18 cellular contexts compared by ENCODE assay signal in the genomic region with DNA sequence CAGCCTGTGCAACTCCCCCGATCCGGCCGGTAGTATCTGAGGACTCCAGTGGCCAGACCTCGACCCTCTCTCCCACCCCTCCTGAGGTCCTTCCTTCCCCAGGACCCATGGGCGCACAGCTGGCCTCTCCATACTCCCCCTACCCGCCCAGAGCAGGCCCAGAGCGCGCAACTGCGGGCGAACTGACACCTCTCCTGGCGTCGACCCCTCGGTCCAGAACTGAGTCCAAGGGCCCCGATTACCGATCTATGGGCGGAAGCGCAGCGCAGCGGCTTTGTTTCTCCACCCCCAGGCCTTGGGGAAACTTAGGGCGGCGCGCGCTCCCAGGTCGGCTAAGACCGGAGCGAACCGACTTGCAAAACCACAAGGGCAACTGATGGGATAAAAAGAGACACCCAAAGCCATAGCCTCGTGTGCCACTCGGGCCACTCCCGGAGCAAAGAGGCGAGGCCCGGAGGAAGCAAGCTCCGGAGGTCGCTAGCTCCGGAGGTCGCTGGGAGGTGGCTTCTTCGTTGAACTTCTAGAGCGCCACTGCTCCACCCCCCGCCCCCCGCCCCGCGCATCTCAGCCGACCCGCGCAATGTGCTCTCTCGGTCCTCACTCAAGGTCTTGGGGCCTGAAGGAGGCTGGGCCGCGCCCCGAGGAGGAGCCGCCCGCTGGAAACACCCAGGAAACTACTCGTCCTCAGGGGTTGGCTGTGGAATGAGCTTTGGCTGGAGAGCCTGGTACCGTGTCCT. TPM values are rescaled to one million over a fixed set of nuclear protein-coding genes. Genes with fewer than 3 reads are reported as not detected.
DNase-seq lines count a peak whose midpoint lies in the region; ATAC-seq, FAIRE-seq and TF ChIP-seq lines count a peak whose summit lies in the region.
"Had no signal": no experiment of that assay in that cellular context is flagged by ENCODE, and none has a peak within 500 bp of the region (broad histone marks: within the 10 kb centered on the region; RNA-seq: fewer than 3 reads in every experiment).

No MANE protein-coding gene starts in this region.

- peak overlapping the region; percentile 18 to 49 for H3K4me3 Mint-ChIP-seq in activated T-cell treated with anti-CD3 and anti-CD28 coated beads, Interleukin-2, amount 50 U/mL, for 72 hours
- H3K4me3 Mint-ChIP-seq in activated T-helper 1 cell treated with anti-CD3 and anti-CD28 coated beads, Interleukin-12 subunit alpha, Interleukin-12 subunit beta, Interleukin-2, Interleukin-4 antibody, amounts not matched to agents 30 ng/mL and 10 ng/mL and 1 ng/mL, durations not matched to agents 14 hours and 24 hours and 36 hours = no peak overlapping the region
- H3K4me3 Mint-ChIP-seq: activated CD4-positive, alpha-beta T cell treated with anti-CD3 and anti-CD28 coated beads, Interleukin-2, amount 10 ng/mL, durations not matched to agents 24 days and 14 days; T-helper 1 cell treated with Interleukin-12 subunit alpha and Interleukin-12 subunit beta and Interleukin-4 antibody, amounts not matched to agents 30 μg/mL and 1 μg/mL, for 36 hours had no signal

- no peaks in the 10 kb centered on the region for H3K9me3 ChIP-seq in mesenchymal stem cell (ENCODE audit: control insufficient read depth, low read length)
- no peaks in the 10 kb centered on the region for H3K9me3 ChIP-seq in smooth muscle cell (replicated peaks; ENCODE audit: low read depth)

- DNase-seq in activated T-cell treated with anti-CD3 and anti-CD28 coated beads, Interleukin-2, amount 50 U/mL, for 72 hours = no peak
- no peak for DNase-seq in activated T-cell treated with anti-CD3 and anti-CD28 coated beads, Interleukin-2, amount 50 U/mL, for 1 hour
- DNase-seq in activated T-helper 1 cell treated with anti-CD3 and anti-CD28 coated beads, Interleukin-12 subunit alpha, Interleukin-12 subunit beta, Interleukin-2, Interleukin-4 antibody, amounts not matched to agents 30 ng/mL and 10 ng/mL and 1 ng/mL, durations not matched to agents 14 hours and 24 hours and 36 hours (ENCODE audit: low spot score) = no peak
- DNase-seq in mesenchymal stem cell (no peak), smooth muscle cell (lab: John Stamatoyannopoulos, UW; ENCODE audit: unreplicated experiment) (no peak), GM12892 (ENCODE audit: insufficient read length) (no peak)
- no peak for DNase-seq in activated CD4-positive, CD25-positive, alpha-beta regulatory T cell treated with anti-CD3 and anti-CD28 coated beads, Interleukin-2, amount 50 U/mL, for 72 hours
- DNase-seq: activated CD4-positive, alpha-beta T cell treated with anti-CD3 and anti-CD28 coated beads, Interleukin-2, amount 10 ng/mL, durations not matched to agents 24 days and 14 days; effector CD8-positive, alpha-beta T cell; naive thymus-derived CD8-positive, alpha-beta T cell; NCI-H1694 treated with DMSO at 0.1 percent for 48 hours; RPMI8226; small intestine had no signal

- H3K14ac ChIP-seq in mesenchymal stem cell (ENCODE audit: low read length in 2 of 2) = no peak overlapping the region

- TF ChIP-seq CTCF in smooth muscle cell (IDR thresholded peaks at IDR 0.05; ENCODE audit: borderline replicate concordance, insufficient read depth, poor library complexity, severe bottlenecking) = no peak

- no peaks in the 10 kb centered on the region for H3K79me2 ChIP-seq in smooth muscle cell (ENCODE audit: low read depth)

- H3K9ac ChIP-seq in mesenchymal stem cell (ENCODE audit: low read length) (no peak overlapping the region), smooth muscle cell (ENCODE audit: low read depth) (no peak overlapping the region)

- no peak overlapping the region for H2BK12ac ChIP-seq in mesenchymal stem cell (ENCODE audit: low read length in 2 of 2)

- no peak overlapping the region for H3K4ac ChIP-seq in mesenchymal stem cell (ENCODE audit: low read depth in 1 of 2, low read length in 2 of 2)

- H3K27ac Mint-ChIP-seq in activated T-cell treated with anti-CD3 and anti-CD28 coated beads, Interleukin-2, amount 50 U/mL, for 72 hours = no peak overlapping the region
- H3K27ac Mint-ChIP-seq in activated T-helper 1 cell treated with anti-CD3 and anti-CD28 coated beads, Interleukin-12 subunit alpha, Interleukin-12 subunit beta, Interleukin-2, Interleukin-4 antibody, amounts not matched to agents 30 ng/mL and 10 ng/mL and 1 ng/mL, durations not matched to agents 14 hours and 24 hours and 36 hours = peak overlapping the region; percentile 12
- H3K27ac Mint-ChIP-seq: activated T-helper 2 cell treated with anti-CD3 and anti-CD28 coated beads, Interferon-gamma antibody, Interleukin-2, Interleukin-4, amounts not matched to agents 10 μg/mL and 5 μg/mL and 100 μg/mL, durations not matched to agents 14 hours and 24 hours and 36 hours had no signal

- no peaks in the 10 kb centered on the region for H3K79me1 ChIP-seq in mesenchymal stem cell (replicated peaks; ENCODE audit: low read length, poor library complexity, severe bottlenecking)

- H2BK120ac ChIP-seq in mesenchymal stem cell (ENCODE audit: low read depth, low read length) = no peak overlapping the region

- H3K4me3 ChIP-seq in mesenchymal stem cell (ENCODE audit: insufficient read depth in 1 of 2, low read depth in 1 of 2, low read length in 2 of 2) (no peak overlapping the region), smooth muscle cell (peak overlapping the region; percentile 8)

- H3K9me3 Mint-ChIP-seq in activated T-cell treated with anti-CD3 and anti-CD28 coated beads, Interleukin-2, amount 50 U/mL, for 72 hours = no peaks in the 10 kb centered on the region
- H3K9me3 Mint-ChIP-seq in activated T-helper 1 cell treated with anti-CD3 and anti-CD28 coated beads, Interleukin-12 subunit alpha, Interleukin-12 subunit beta, Interleukin-2, Interleukin-4 antibody, amounts not matched to agents 30 ng/mL and 10 ng/mL and 1 ng/mL, durations not matched to agents 14 hours and 24 hours and 36 hours = no peaks in the 10 kb centered on the region
- H3K9me3 Mint-ChIP-seq: activated T-helper 2 cell treated with anti-CD3 and anti-CD28 coated beads, Interferon-gamma antibody, Interleukin-2, Interleukin-4, amounts not matched to agents 10 μg/mL and 5 μg/mL and 100 μg/mL, durations not matched to agents 14 hours and 24 hours and 36 hours; naive thymus-derived CD8-positive, alpha-beta T cell; T-helper 1 cell treated with Interleukin-12 subunit alpha and Interleukin-12 subunit beta and Interleukin-4 antibody, amounts not matched to agents 30 μg/mL and 1 μg/mL, for 36 hours had no signal

- intact Hi-C loops in activated T-helper 1 cell treated with anti-CD3 and anti-CD28 coated beads, Interleukin-12 subunit alpha, Interleukin-12 subunit beta, Interleukin-2, Interleukin-4 antibody, amounts not matched to agents 30 ng/mL and 10 ng/mL and 1 ng/mL, durations not matched to agents 14 hours and 24 hours and 36 hours (cut with micrococcal nuclease) = no loop called here

- H3K27me3 Mint-ChIP-seq in activated T-cell treated with anti-CD3 and anti-CD28 coated beads, Interleukin-2, amount 50 U/mL, for 72 hours (ENCODE audit: low read depth) = peaks cover 94% of the 10 kb centered on the region
- H3K27me3 Mint-ChIP-seq in activated T-helper 1 cell treated with anti-CD3 and anti-CD28 coated beads, Interleukin-12 subunit alpha, Interleukin-12 subunit beta, Interleukin-2, Interleukin-4 antibody, amounts not matched to agents 30 ng/mL and 10 ng/mL and 1 ng/mL, durations not matched to agents 14 hours and 24 hours and 36 hours (ENCODE audit: insufficient read depth) = peaks cover 84% of the 10 kb centered on the region

- no peak overlapping the region for H2BK15ac ChIP-seq in mesenchymal stem cell (ENCODE audit: low read depth, poor library complexity, severe bottlenecking)

- no peak overlapping the region for H4K91ac ChIP-seq in mesenchymal stem cell (ENCODE audit: low read length)

- no peak overlapping the region for H3K23ac ChIP-seq in mesenchymal stem cell (ENCODE audit: low read length in 2 of 2)

- H2BK5ac ChIP-seq in mesenchymal stem cell (ENCODE audit: low read depth, low read length, poor library complexity, severe bottlenecking) = no peak overlapping the region

- H4K8ac ChIP-seq in mesenchymal stem cell (ENCODE audit: low read length) = no peak overlapping the region

- H2AFZ ChIP-seq in mesenchymal stem cell (ENCODE audit: low read depth, low read length) (no peak overlapping the region), smooth muscle cell (ENCODE audit: low read depth) (no peak overlapping the region)

- peaks cover 0 to 2% of the 10 kb centered on the region in 2 donors for H3K36me3 Mint-ChIP-seq in activated T-cell treated with anti-CD3 and anti-CD28 coated beads, Interleukin-2, amount 50 U/mL, for 72 hours (ENCODE audit: insufficient read depth in 2 of 2)
- no peaks in the 10 kb centered on the region for H3K36me3 Mint-ChIP-seq in activated T-helper 1 cell treated with anti-CD3 and anti-CD28 coated beads, Interleukin-12 subunit alpha, Interleukin-12 subunit beta, Interleukin-2, Interleukin-4 antibody, amounts not matched to agents 30 ng/mL and 10 ng/mL and 1 ng/mL, durations not matched to agents 14 hours and 24 hours and 36 hours (ENCODE audit: low read depth)
- H3K36me3 Mint-ChIP-seq: naive thymus-derived CD8-positive, alpha-beta T cell had no signal

- ATAC-seq in activated T-cell treated with anti-CD3 and anti-CD28 coated beads, Interleukin-2, amount 50 U/mL, for 72 hours (replicated peaks in 1 of 2) = no peak
- no peak for ATAC-seq in GM18498 (IDR thresholded peaks at IDR 0.05; ENCODE audit: unreplicated experiment)
- ATAC-seq: naive thymus-derived CD8-positive, alpha-beta T cell had no signal

- no peak for TF ChIP-seq POLR2A in GM12892 (IDR thresholded peaks at IDR 0.05; ENCODE audit: low read depth, low read length)

- H3K27ac ChIP-seq in mesenchymal stem cell (ENCODE audit: low read length, poor library complexity, severe bottlenecking) (no peak overlapping the region), smooth muscle cell (ENCODE audit: low read depth) (no peak overlapping the region)

- no peak overlapping the region for H2AK5ac ChIP-seq in mesenchymal stem cell (ENCODE audit: low read length, severe bottlenecking)

- H3K4me1 ChIP-seq in mesenchymal stem cell (ENCODE audit: control insufficient read depth, insufficient read depth, low read depth, low read length) (peaks cover 22% of the 10 kb centered on the region), smooth muscle cell (ENCODE audit: low read depth) (peaks cover 12% of the 10 kb centered on the region)

- no peak for FAIRE-seq in GM12892 (lab: Jason Lieb, UNC)
- FAIRE-seq: GM18507, small intestine had no signal

- H3K18ac ChIP-seq in mesenchymal stem cell (ENCODE audit: low read depth in 1 of 2, low read length in 2 of 2) = no peak overlapping the region

- no peaks in the 10 kb centered on the region for H3F3A ChIP-seq in smooth muscle cell (ENCODE audit: low read depth)

- peaks cover 98 to 99% of the 10 kb centered on the region in 2 experiments for H3K27me3 ChIP-seq in mesenchymal stem cell (ENCODE audit: control insufficient read depth in 1 of 2, insufficient read depth in 1 of 2, low read length in 2 of 2)
- H3K27me3 ChIP-seq in smooth muscle cell (ENCODE audit: low read depth) = peaks cover 98% of the 10 kb centered on the region

- H3K36me3 ChIP-seq in mesenchymal stem cell (ENCODE audit: control insufficient read depth in 1 of 2, insufficient read depth in 2 of 2, low read depth in 1 of 2, low read length in 2 of 2) (no peaks in the 10 kb centered on the region), smooth muscle cell (ENCODE audit: low read depth) (no peaks in the 10 kb centered on the region)

- no peaks in the 10 kb centered on the region for H4K20me1 ChIP-seq in smooth muscle cell (ENCODE audit: low read depth)

- WGBS in mesenchymal stem cell = 2% methylated on average over 40 of the region's 53 CpGs
- WGBS in smooth muscle cell (ENCODE audit: low lambda C conversion rate) = 3% methylated on average over 50 of the region's 53 CpGs

- H3K4me1 Mint-ChIP-seq in activated T-cell treated with anti-CD3 and anti-CD28 coated beads, Interleukin-2, amount 50 U/mL, for 72 hours (ENCODE audit: low read depth) = peaks cover 26% of the 10 kb centered on the region
- H3K4me1 Mint-ChIP-seq in activated T-helper 1 cell treated with anti-CD3 and anti-CD28 coated beads, Interleukin-12 subunit alpha, Interleukin-12 subunit beta, Interleukin-2, Interleukin-4 antibody, amounts not matched to agents 30 ng/mL and 10 ng/mL and 1 ng/mL, durations not matched to agents 14 hours and 24 hours and 36 hours (ENCODE audit: low read depth) = no peaks in the 10 kb centered on the region

- peak overlapping the region; percentile 18 for H3K4me2 ChIP-seq in mesenchymal stem cell (ENCODE audit: low read length, poor library complexity, severe bottlenecking)
- H3K4me2 ChIP-seq in smooth muscle cell = peak overlapping the region; percentile 51

RNA-seq across cellular contexts. Expression of gene ALX4, which starts 9.8 kb away (rescaled TPM):
- not detected for total RNA-seq in activated T-cell treated with anti-CD3 and anti-CD28 coated beads, Interleukin-2, amount 50 U/mL, for 72 hours
- not detected in 2 replicates for total RNA-seq in activated T-helper 1 cell treated with anti-CD3 and anti-CD28 coated beads, Interleukin-12 subunit alpha, Interleukin-12 subunit beta, Interleukin-2, Interleukin-4 antibody, amounts not matched to agents 30 ng/mL and 10 ng/mL and 1 ng/mL, durations not matched to agents 14 hours and 24 hours and 36 hours
- not detected for polyA plus RNA-seq in mesenchymal stem cell (2013, experiment 1 of 2)
- not detected for polyA plus RNA-seq in mesenchymal stem cell (2013, experiment 2 of 2)
- not detected in 2 replicates for total RNA-seq in smooth muscle cell
- polyA plus RNA-seq in smooth muscle cell = not detected in 2 replicates
- not detected for polyA plus RNA-seq in GM12892 (2012; ENCODE audit: missing spikeins)
- total RNA-seq: activated CD4-positive, alpha-beta T cell treated with anti-CD3 and anti-CD28 coated beads, Interleukin-2, amount 10 ng/mL, durations not matched to agents 24 days and 14 days; activated T-helper 2 cell treated with anti-CD3 and anti-CD28 coated beads, Interferon-gamma antibody, Interleukin-2, Interleukin-4, amounts not matched to agents 10 μg/mL and 5 μg/mL and 100 μg/mL, durations not matched to agents 14 hours and 24 hours and 36 hours; fibroblast of villous mesenchyme; naive thymus-derived CD8-positive, alpha-beta T cell had no signal
- polyA plus RNA-seq: naive thymus-derived CD8-positive, alpha-beta T cell; small intestine had no signal
